In genomic region chr18:46917108-46917807, GRCh38 we compare ENCODE assay signal across 8 cellular contexts. TPM values are rescaled to one million over a fixed set of nuclear protein-coding genes. Genes with fewer than 3 reads are reported as not detected.
A peak's percentile ranks its signal among the peaks of the same experiment; 100 is the strongest.
DNase-seq lines count a peak whose midpoint lies in the region; ATAC-seq and TF ChIP-seq lines count a peak whose summit lies in the region.

KATNAL2 (plus strand) TSS chr18:46917602; CDS start chr18:46946873, 29,271 bp downstream.
PIAS2 (minus strand) TSS chr18:46917507; CDS start chr18:46917345, 162 bp downstream.

- H3K4me1 ChIP-seq in OCI-LY3 (ENCODE audit: low read length) (peaks cover 30% of the 10 kb centered on the region), muscle layer of duodenum (ENCODE audit: control insufficient read depth in 1 of 2, insufficient read depth in 2 of 2, low read length in 2 of 2) (peaks cover 0 to 20% of the 10 kb centered on the region in 2 donors)

- TF ChIP-seq CTCF in Calu3 (IDR thresholded peaks at IDR 0.05; ENCODE audit: unreplicated experiment) (no peak), GM20000 (IDR thresholded peaks at IDR 0.05; ENCODE audit: extremely low read depth, missing control alignments) (peak; percentile 23), OCI-LY3 (IDR thresholded peaks at IDR 0.05; ENCODE audit: low read depth, low read length) (no peak; the same call in 1 of the 2 replicates)

- peaks cover 22% of the 10 kb centered on the region for H3K36me3 Mint-ChIP-seq in Calu3 (ENCODE audit: insufficient read depth, unreplicated experiment)
- peaks cover 6% of the 10 kb centered on the region for H3K36me3 Mint-ChIP-seq in activated T-cell treated with anti-CD3 and anti-CD28 coated beads, Interleukin-2, amount 50 U/mL, for 24 hours (ENCODE audit: low read depth)

- peak within 1 kb of the TSS; percentile 56 for H3K27ac Mint-ChIP-seq in Calu3 (ENCODE audit: unreplicated experiment)
- H3K27ac Mint-ChIP-seq in activated T-cell treated with anti-CD3 and anti-CD28 coated beads, Interleukin-2, amount 50 U/mL, for 24 hours: peak within 1 kb of the TSS; percentile 93

- H3K36me3 ChIP-seq in OCI-LY3 (replicated peaks; ENCODE audit: low read depth, low read length) (peaks cover 13% of the 10 kb centered on the region), muscle layer of duodenum (ENCODE audit: control insufficient read depth in 1 of 2, insufficient read depth in 2 of 2, low read length in 2 of 2) (no peaks in the 10 kb centered on the region)

- intact Hi-C loops in Calu3 (cut with micrococcal nuclease; ENCODE audit: unreplicated experiment): no loop called here

- peak within 1 kb of the TSS; percentile 82 for H3K4me3 Mint-ChIP-seq in Calu3 (ENCODE audit: low read depth, unreplicated experiment)
- peak within 1 kb of the TSS; percentile 90 for H3K4me3 Mint-ChIP-seq in activated T-cell treated with anti-CD3 and anti-CD28 coated beads, Interleukin-2, amount 50 U/mL, for 24 hours

- no peaks in the 10 kb centered on the region for H3K9me3 Mint-ChIP-seq in Calu3 (ENCODE audit: low read depth, unreplicated experiment)
- peaks cover 2% of the 10 kb centered on the region for H3K9me3 Mint-ChIP-seq in activated T-cell treated with anti-CD3 and anti-CD28 coated beads, Interleukin-2, amount 50 U/mL, for 24 hours

- no peaks in the 10 kb centered on the region for H3K4me1 Mint-ChIP-seq in Calu3 (ENCODE audit: low read depth, unreplicated experiment)
- H3K4me1 Mint-ChIP-seq in activated T-cell treated with anti-CD3 and anti-CD28 coated beads, Interleukin-2, amount 50 U/mL, for 24 hours (ENCODE audit: low read depth): peaks cover 53% of the 10 kb centered on the region

- peak within 1 kb of the TSS; percentile 84 for H3K9ac ChIP-seq in OCI-LY3 (ENCODE audit: low read length)

- H3K9me3 ChIP-seq in OCI-LY3 (ENCODE audit: insufficient read depth, low read length) (no peaks in the 10 kb centered on the region), muscle layer of duodenum (ENCODE audit: control insufficient read depth in 1 of 2, low read length in 2 of 2) (no peaks in the 10 kb centered on the region)

- H3K27me3 Mint-ChIP-seq in Calu3 (ENCODE audit: unreplicated experiment): no peaks in the 10 kb centered on the region
- no peaks in the 10 kb centered on the region for H3K27me3 Mint-ChIP-seq in activated T-cell treated with anti-CD3 and anti-CD28 coated beads, Interleukin-2, amount 50 U/mL, for 24 hours

- no TSS peak for BruUV-seq in Calu3 (replicated peaks; lab: Mats Ljungman, UMichigan)

- DNase-seq in Calu3: peak; percentile 77
- DNase-seq in GM20000 (ENCODE audit: low spot score): peak; percentile 94
- DNase-seq in HT1080 (ENCODE audit: low read depth): peak; percentile 73
- peak; percentile 87 for DNase-seq in activated T-cell treated with anti-CD3 and anti-CD28 coated beads, Interleukin-2, amount 50 U/mL, for 24 hours
- peak; percentile 33 for DNase-seq in stimulated activated CD8-positive, alpha-beta memory T cell treated with anti-CD3 and anti-CD28 coated beads, Interleukin-7, amount 100 ng/mL, for 24 hours (ENCODE audit: low read depth)

- peak within 1 kb of the TSS; percentile 56 for H3K27ac ChIP-seq in OCI-LY3 (ENCODE audit: low read length)
- H3K27ac ChIP-seq in muscle layer of duodenum (ENCODE audit: low read length): peak within 1 kb of the TSS; percentile 76

- ATAC-seq in esophagus mucosa: peak; percentile 94

- peak within 1 kb of the TSS; percentile 85 for H2AFZ ChIP-seq in OCI-LY3 (ENCODE audit: low read depth, low read length)

- peaks cover 60% of the 10 kb centered on the region for H3K79me2 ChIP-seq in OCI-LY3 (ENCODE audit: low read length)

- H4K20me1 ChIP-seq in OCI-LY3 (ENCODE audit: insufficient read depth, low read length): peaks cover 36% of the 10 kb centered on the region

- peak within 1 kb of the TSS; percentile 91 for H3K4me2 ChIP-seq in OCI-LY3 (ENCODE audit: low read length)

- CTCF ChIA-PET in Calu3 (lab: Charles Lee): no interaction called here

- H3K27me3 ChIP-seq in OCI-LY3 (ENCODE audit: low read depth, low read length) (no peaks in the 10 kb centered on the region), muscle layer of duodenum (ENCODE audit: low read depth, low read length) (no peaks in the 10 kb centered on the region)

- H3K4me3 ChIP-seq in OCI-LY3 (ENCODE audit: low read length) (peak within 1 kb of the TSS; percentile 81), muscle layer of duodenum (ENCODE audit: low read depth in 1 of 2, low read length in 2 of 2) (peak within 1 kb of the TSS; percentile 72 to 94)

RNA-seq across cellular contexts. Expression of gene KATNAL2, which starts in this region (rescaled TPM):
- total RNA-seq in Calu3 (2022) (5.7 and 7.6 TPM in 2 replicates), esophagus mucosa (1.1 TPM)
- not detected in 2 replicates for total RNA-seq in HT1080 (2014; rRNA removed; shearing (Covaris generic))
- not detected in 2 replicates for polyA plus RNA-seq in HT1080 (2015; cell fraction: cytosol; rRNA removed)
- polyA plus RNA-seq in HT1080 (2015; cell fraction: nucleus; rRNA removed): 0.23 and 0.43 TPM in 2 replicates

RNA-seq across cellular contexts. Expression of gene PIAS2, which starts in this region (rescaled TPM):
- total RNA-seq in Calu3 (2022): 30.8 and 33.6 TPM in 2 replicates
- 12.8 and 20.8 TPM in 2 replicates for total RNA-seq in HT1080 (2014; rRNA removed; shearing (Covaris generic))
- 16.6 and 21.6 TPM in 2 replicates for polyA plus RNA-seq in HT1080 (2015; cell fraction: cytosol; rRNA removed)
- polyA plus RNA-seq in HT1080 (2015; cell fraction: nucleus; rRNA removed): 21.1 and 23.6 TPM in 2 replicates
- total RNA-seq in esophagus mucosa: 17.8 TPM

Comparison
In these comparisons a context has a peak if more than half of its experiments do, and no peak if none do; other contexts are left out.
1. Peak in every context shown above with its lines: DNase-seq, ATAC-seq, H3K4me3 ChIP-seq and H3K27ac ChIP-seq.
2. DNase-seq: peak in every context shown above with its lines; median percentile 94 in GM20000; 87 in activated T-cell treated with anti-CD3 and anti-CD28 coated beads, Interleukin-2, amount 50 U/mL, for 24 hours; 77 in Calu3; 73 in HT1080; 33 in stimulated activated CD8-positive, alpha-beta memory T cell treated with anti-CD3 and anti-CD28 coated beads, Interleukin-7, amount 100 ng/mL, for 24 hours.